Comparison of ENCODE assay signal across 12 cellular contexts in the genomic region with DNA sequence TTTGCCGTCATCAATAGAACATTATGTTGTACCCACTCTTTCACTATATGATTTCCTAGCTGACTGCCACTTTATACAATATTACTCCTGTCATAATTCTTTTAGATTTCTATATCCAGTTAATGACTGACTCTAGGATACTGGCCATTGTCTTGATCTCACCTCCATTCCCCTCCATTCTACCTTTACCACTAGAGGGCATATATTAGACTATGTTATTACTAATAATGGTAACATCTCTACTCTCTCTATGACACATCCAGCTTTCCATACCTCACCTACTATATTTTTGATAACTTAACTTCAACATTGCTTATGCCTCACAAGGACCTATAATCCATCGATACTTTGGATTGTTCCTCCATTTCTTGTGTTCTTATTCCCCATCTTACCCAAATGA. TPM values are rescaled to one million over a fixed set of nuclear protein-coding genes. Genes with fewer than 3 reads are reported as not detected.
DNase-seq lines count a peak whose midpoint lies in the region; ATAC-seq and TF ChIP-seq lines count a peak whose summit lies in the region.
"Had no signal": no experiment of that assay in that cellular context is flagged by ENCODE, and none has a peak within 500 bp of the region (broad histone marks: within the 10 kb centered on the region; RNA-seq: fewer than 3 reads in every experiment).

No MANE protein-coding gene starts in this region.

- no peaks in the 10 kb centered on the region for H3K4me1 ChIP-seq in OCI-LY3 (ENCODE audit: low read length)

- H3K9me3 ChIP-seq in OCI-LY3 (ENCODE audit: insufficient read depth, low read length) = no peaks in the 10 kb centered on the region
- H3K9me3 ChIP-seq in CD4-positive, alpha-beta T cell (ENCODE audit: control insufficient read depth, low read length) = no peaks in the 10 kb centered on the region

- H2AFZ ChIP-seq in OCI-LY3 (ENCODE audit: low read depth, low read length) = no peak overlapping the region

- H3K27ac Mint-ChIP-seq in osteocyte (ENCODE audit: unreplicated experiment) = no peak overlapping the region
- no peak overlapping the region for H3K27ac Mint-ChIP-seq in CD4-positive, alpha-beta T cell
- H3K27ac Mint-ChIP-seq: activated naive CD8-positive, alpha-beta T cell treated with anti-CD3 and anti-CD28 coated beads, Interleukin-2, amount 10 ng/mL, durations not matched to agents 7 days and 5 days had no signal

- H3K27me3 Mint-ChIP-seq in osteocyte (ENCODE audit: unreplicated experiment) = peaks cover 37% of the 10 kb centered on the region
- H3K27me3 Mint-ChIP-seq in CD4-positive, alpha-beta T cell = no peaks in the 10 kb centered on the region

- TF ChIP-seq CTCF in OCI-LY3 (IDR thresholded peaks at IDR 0.05; ENCODE audit: low read depth, low read length) = peak; percentile 51
- TF ChIP-seq CTCF in osteocyte (IDR thresholded peaks at IDR 0.05) = peak; percentile 14
- no peak for TF ChIP-seq CTCF in CD4-positive, alpha-beta T cell (IDR thresholded peaks at IDR 0.05)

- H3K27me3 ChIP-seq in OCI-LY3 (ENCODE audit: low read depth, low read length) = 0 out of 2 replicates have a peak, but pooled peaks cover 2% of the 10 kb centered on the region
- no peaks in the 10 kb centered on the region for H3K27me3 ChIP-seq in CD4-positive, alpha-beta T cell (ENCODE audit: control insufficient read depth, insufficient read depth, low read length)

- H3K9ac ChIP-seq in OCI-LY3 (ENCODE audit: low read length) = no peak overlapping the region

- no peak overlapping the region for H3K4me3 Mint-ChIP-seq in osteocyte (ENCODE audit: unreplicated experiment)
- no peak overlapping the region for H3K4me3 Mint-ChIP-seq in CD4-positive, alpha-beta T cell
- H3K4me3 Mint-ChIP-seq: activated naive CD8-positive, alpha-beta T cell treated with anti-CD3 and anti-CD28 coated beads, Interleukin-2, amount 10 ng/mL, durations not matched to agents 7 days and 5 days had no signal

- H3K79me2 ChIP-seq in OCI-LY3 (ENCODE audit: low read length) = no peaks in the 10 kb centered on the region

- no peak overlapping the region for H3K4me3 ChIP-seq in OCI-LY3 (ENCODE audit: low read length)

- POLR2A ChIA-PET in CD4-positive, alpha-beta T cell (lab: Charles Lee) = no interaction called here

- no peak overlapping the region for H3K27ac ChIP-seq in OCI-LY3 (ENCODE audit: low read length)
- H3K27ac ChIP-seq in CD4-positive, alpha-beta T cell (ENCODE audit: low read depth, low read length) = no peak overlapping the region

- no peaks in the 10 kb centered on the region for H3K36me3 ChIP-seq in OCI-LY3 (replicated peaks; ENCODE audit: low read depth, low read length)

- H4K20me1 ChIP-seq in OCI-LY3 (ENCODE audit: insufficient read depth, low read length) = no peaks in the 10 kb centered on the region

- no peaks in the 10 kb centered on the region for H3K4me1 Mint-ChIP-seq in osteocyte (ENCODE audit: unreplicated experiment)
- no peaks in the 10 kb centered on the region for H3K4me1 Mint-ChIP-seq in CD4-positive, alpha-beta T cell (ENCODE audit: low read depth)
- H3K4me1 Mint-ChIP-seq: activated naive CD8-positive, alpha-beta T cell treated with anti-CD3 and anti-CD28 coated beads, Interleukin-2, amount 10 ng/mL, durations not matched to agents 7 days and 5 days had no signal

- DNase-seq in DMS53 (lab: John Stamatoyannopoulos, UW) = peak; percentile 17
- no peak for DNase-seq in DMS53 treated with DMSO at 0.1 percent for 48 hours (lab: John Stamatoyannopoulos, UW; ENCODE audit: unreplicated experiment)
- no peak for DNase-seq in osteocyte (ENCODE audit: extremely low spot score, unreplicated experiment)
- DNase-seq in activated CD4-positive, alpha-beta T cell treated with anti-CD3 and anti-CD28 coated beads, Interleukin-2, amount 50 U/mL, for 4 hours = no peak
- DNase-seq in left lobe of liver (ENCODE audit: low spot score) = no peak
- DNase-seq in CD4-positive, alpha-beta T cell = no peak
- DNase-seq: activated naive CD8-positive, alpha-beta T cell treated with anti-CD3 and anti-CD28 coated beads, Interleukin-2, amount 10 ng/mL, durations not matched to agents 7 days and 5 days had no signal

- CTCF ChIA-PET in CD4-positive, alpha-beta T cell (lab: Charles Lee) = no interaction called here

- no peaks in the 10 kb centered on the region for H3K36me3 Mint-ChIP-seq in osteocyte (ENCODE audit: unreplicated experiment)
- H3K36me3 Mint-ChIP-seq in CD4-positive, alpha-beta T cell (ENCODE audit: low read depth) = no peaks in the 10 kb centered on the region
- H3K36me3 Mint-ChIP-seq: activated naive CD8-positive, alpha-beta T cell treated with anti-CD3 and anti-CD28 coated beads, Interleukin-2, amount 10 ng/mL, durations not matched to agents 7 days and 5 days had no signal

- H3K4me2 ChIP-seq in OCI-LY3 (ENCODE audit: low read length) = no peak overlapping the region

- peak; percentile 74 for ATAC-seq in HG02642 (IDR thresholded peaks at IDR 0.05; ENCODE audit: poor library complexity, unreplicated experiment)
- no peak for ATAC-seq in left lobe of liver
- ATAC-seq in CD4-positive, alpha-beta T cell (ENCODE audit: poor library complexity) = no peak

- intact Hi-C loops in CD4-positive, alpha-beta T cell (cut with DNase I, micrococcal nuclease) = no loop called here

- H3K9me3 Mint-ChIP-seq in osteocyte (ENCODE audit: unreplicated experiment) = no peaks in the 10 kb centered on the region
- H3K9me3 Mint-ChIP-seq in CD4-positive, alpha-beta T cell = peaks cover 2% of the 10 kb centered on the region
- H3K9me3 Mint-ChIP-seq: activated naive CD8-positive, alpha-beta T cell treated with anti-CD3 and anti-CD28 coated beads, Interleukin-2, amount 10 ng/mL, durations not matched to agents 7 days and 5 days had no signal

RNA-seq across cellular contexts. Expression of gene POU1F1, which starts 31.4 kb away (rescaled TPM):
- total RNA-seq in osteocyte (not detected in 2 replicates), left lobe of liver (not detected)
- total RNA-seq in CD4-positive, alpha-beta T cell = not detected
- total RNA-seq: A172; activated naive CD8-positive, alpha-beta T cell treated with anti-CD3 and anti-CD28 coated beads, Interleukin-2, amount 10 ng/mL, durations not matched to agents 7 days and 5 days; fibroblast of lung; temporal lobe had no signal
